ENCODE assay signal across 21 cellular contexts in the genomic region with DNA sequence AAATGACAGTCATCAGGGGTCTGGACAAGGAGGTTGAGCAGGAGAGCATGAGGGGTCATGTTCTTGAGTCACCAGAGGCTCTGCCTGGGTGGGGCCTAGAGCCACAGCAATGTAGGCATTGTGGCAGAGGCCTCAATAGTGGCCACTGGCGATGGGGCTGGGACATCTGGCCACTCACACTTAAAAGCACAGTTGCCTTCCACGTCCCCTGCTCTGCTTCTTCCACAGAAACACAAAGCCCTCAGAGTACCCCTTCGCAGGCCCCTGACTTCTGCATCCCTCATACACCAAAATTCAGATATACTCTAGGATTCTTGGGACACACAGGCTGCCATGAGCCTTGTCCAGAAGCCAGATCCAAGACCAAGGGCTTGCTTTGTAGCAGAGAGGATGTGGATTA. TPM values are rescaled to one million over a fixed set of nuclear protein-coding genes. Genes with fewer than 3 reads are reported as not detected.
DNase-seq lines count a peak whose midpoint lies in the region; FAIRE-seq and TF ChIP-seq lines count a peak whose summit lies in the region.
"Had no signal": no experiment of that assay in that cellular context is flagged by ENCODE, and none has a peak within 500 bp of the region (broad histone marks: within the 10 kb centered on the region; RNA-seq: fewer than 3 reads in every experiment).

No MANE protein-coding gene starts in this region.

- POLR2A ChIA-PET in RWPE1 (lab: Yijun Ruan, JAX; ENCODE audit: low non-redundant PET) = no interaction called here

- DNase-seq in glutamatergic neuron (no peak), urothelium cell line (ENCODE audit: low spot score) (no peak), RWPE1 (ENCODE audit: low spot score) (no peak), globus pallidus (ENCODE audit: low spot score) (no peak)
- no peak for DNase-seq in activated T-cell treated with anti-CD3 and anti-CD28 coated beads, Interleukin-2, amount 50 U/mL, for 24 hours
- DNase-seq: C1 segment of cervical spinal cord; Calu3; CD4-positive, alpha-beta memory T cell; COR-L47; DMS53; DMS79 treated with DMSO at 0.1 percent for 48 hours; GF-D8; H9 had no signal

- H3K4me3 Mint-ChIP-seq in glutamatergic neuron (ENCODE audit: unreplicated experiment) = no peak overlapping the region
- H3K4me3 Mint-ChIP-seq in activated T-cell treated with anti-CD3 and anti-CD28 coated beads, Interleukin-2, amount 50 U/mL, for 24 hours = no peak overlapping the region
- H3K4me3 Mint-ChIP-seq: CD4-positive, alpha-beta memory T cell; H9 had no signal

- H3K9ac ChIP-seq in liver (ENCODE audit: low read depth in 1 of 2, low read length in 2 of 2) = peak overlapping the region; percentile 71 to 81

- peaks cover 3% of the 10 kb centered on the region for H3K27me3 Mint-ChIP-seq in glutamatergic neuron (ENCODE audit: unreplicated experiment)
- H3K27me3 Mint-ChIP-seq in activated T-cell treated with anti-CD3 and anti-CD28 coated beads, Interleukin-2, amount 50 U/mL, for 24 hours = no peaks in the 10 kb centered on the region

- H3K36me3 Mint-ChIP-seq in glutamatergic neuron (ENCODE audit: unreplicated experiment) = no peaks in the 10 kb centered on the region
- no peaks in the 10 kb centered on the region for H3K36me3 Mint-ChIP-seq in activated T-cell treated with anti-CD3 and anti-CD28 coated beads, Interleukin-2, amount 50 U/mL, for 24 hours (ENCODE audit: low read depth)

- H3K9me3 ChIP-seq in liver (ENCODE audit: control insufficient read depth in 4 of 4, low read length in 3 of 4) = no peaks in the 10 kb centered on the region

- H3K4me1 Mint-ChIP-seq in glutamatergic neuron (ENCODE audit: low read depth, unreplicated experiment) = no peaks in the 10 kb centered on the region
- no peaks in the 10 kb centered on the region for H3K4me1 Mint-ChIP-seq in activated T-cell treated with anti-CD3 and anti-CD28 coated beads, Interleukin-2, amount 50 U/mL, for 24 hours (ENCODE audit: low read depth)
- H3K4me1 Mint-ChIP-seq: CD4-positive, alpha-beta memory T cell had no signal

- peak; percentile 35 for FAIRE-seq in urothelium cell line (lab: Jason Lieb, UNC)
- FAIRE-seq: GM12891, GM18507 had no signal

- no peaks in the 10 kb centered on the region for H3K27me3 ChIP-seq in liver (ENCODE audit: control insufficient read depth in 4 of 4, insufficient read depth in 4 of 4, low read length in 3 of 4)

- no peak for TF ChIP-seq CTCF in glutamatergic neuron (IDR thresholded peaks at IDR 0.05; ENCODE audit: partially characterized antibody, unreplicated experiment)
- no peak for TF ChIP-seq CTCF in liver (IDR thresholded peaks at IDR 0.05; ENCODE audit: low read depth, low read length, missing input control)
- no peak for TF ChIP-seq CTCF in RWPE1 (conservative IDR thresholded peaks at IDR 0.05; ENCODE audit: low read depth)

- H3K9me3 Mint-ChIP-seq in glutamatergic neuron (ENCODE audit: unreplicated experiment) = peaks cover 3% of the 10 kb centered on the region
- H3K9me3 Mint-ChIP-seq in activated T-cell treated with anti-CD3 and anti-CD28 coated beads, Interleukin-2, amount 50 U/mL, for 24 hours = no peaks in the 10 kb centered on the region
- H3K9me3 Mint-ChIP-seq: CD4-positive, alpha-beta memory T cell had no signal

- peaks cover 17 to 50% (median 32%) of the 10 kb centered on the region in 4 donors for H3K4me1 ChIP-seq in liver (ENCODE audit: control insufficient read depth in 4 of 4, insufficient read depth in 4 of 4, low read length in 3 of 4)

- peak overlapping the region; percentile 37 to 89 (median 52) for H3K4me3 ChIP-seq in liver (ENCODE audit: low read depth in 1 of 3, low read length in 3 of 3)

- CTCF ChIA-PET in RWPE1 (lab: Yijun Ruan, JAX) = no interaction called here

- 56% methylated on average over 3 of the region's 3 CpGs for WGBS in liver

- peak overlapping the region; percentile 59 for H3K27ac Mint-ChIP-seq in glutamatergic neuron (ENCODE audit: unreplicated experiment)
- no peak overlapping the region for H3K27ac Mint-ChIP-seq in activated T-cell treated with anti-CD3 and anti-CD28 coated beads, Interleukin-2, amount 50 U/mL, for 24 hours
- H3K27ac Mint-ChIP-seq: CD4-positive, alpha-beta memory T cell; H9 had no signal

- no peaks in the 10 kb centered on the region for H3K36me3 ChIP-seq in liver (ENCODE audit: control insufficient read depth in 4 of 4, insufficient read depth in 3 of 4, low read depth in 1 of 4, low read length in 3 of 4)

- H3K27ac ChIP-seq in liver (ENCODE audit: low read depth in 1 of 2, low read length in 2 of 2) = peak overlapping the region; percentile 58 to 94
- no peak overlapping the region for H3K27ac ChIP-seq in RWPE1

- no peak for TF ChIP-seq RAD21 in liver (IDR thresholded peaks at IDR 0.05)

TF ChIP-seq in liver, 16 proteins besides CTCF, POLR2A, EP300 and RAD21:
- TF ChIP-seq FOXA2 (IDR thresholded peaks at IDR 0.05) = no peak
- no peak for TF ChIP-seq JUND (IDR thresholded peaks at IDR 0.05)
- TF ChIP-seq NR2F2 (IDR thresholded peaks at IDR 0.05) = no peak
- no peak for TF ChIP-seq HNF4A (conservative IDR thresholded peaks at IDR 0.05)
- TF ChIP-seq YY1 (IDR thresholded peaks at IDR 0.05) = no peak
- TF ChIP-seq SP1 (IDR thresholded peaks at IDR 0.05) = no peak
- TF ChIP-seq, protein P1, sequence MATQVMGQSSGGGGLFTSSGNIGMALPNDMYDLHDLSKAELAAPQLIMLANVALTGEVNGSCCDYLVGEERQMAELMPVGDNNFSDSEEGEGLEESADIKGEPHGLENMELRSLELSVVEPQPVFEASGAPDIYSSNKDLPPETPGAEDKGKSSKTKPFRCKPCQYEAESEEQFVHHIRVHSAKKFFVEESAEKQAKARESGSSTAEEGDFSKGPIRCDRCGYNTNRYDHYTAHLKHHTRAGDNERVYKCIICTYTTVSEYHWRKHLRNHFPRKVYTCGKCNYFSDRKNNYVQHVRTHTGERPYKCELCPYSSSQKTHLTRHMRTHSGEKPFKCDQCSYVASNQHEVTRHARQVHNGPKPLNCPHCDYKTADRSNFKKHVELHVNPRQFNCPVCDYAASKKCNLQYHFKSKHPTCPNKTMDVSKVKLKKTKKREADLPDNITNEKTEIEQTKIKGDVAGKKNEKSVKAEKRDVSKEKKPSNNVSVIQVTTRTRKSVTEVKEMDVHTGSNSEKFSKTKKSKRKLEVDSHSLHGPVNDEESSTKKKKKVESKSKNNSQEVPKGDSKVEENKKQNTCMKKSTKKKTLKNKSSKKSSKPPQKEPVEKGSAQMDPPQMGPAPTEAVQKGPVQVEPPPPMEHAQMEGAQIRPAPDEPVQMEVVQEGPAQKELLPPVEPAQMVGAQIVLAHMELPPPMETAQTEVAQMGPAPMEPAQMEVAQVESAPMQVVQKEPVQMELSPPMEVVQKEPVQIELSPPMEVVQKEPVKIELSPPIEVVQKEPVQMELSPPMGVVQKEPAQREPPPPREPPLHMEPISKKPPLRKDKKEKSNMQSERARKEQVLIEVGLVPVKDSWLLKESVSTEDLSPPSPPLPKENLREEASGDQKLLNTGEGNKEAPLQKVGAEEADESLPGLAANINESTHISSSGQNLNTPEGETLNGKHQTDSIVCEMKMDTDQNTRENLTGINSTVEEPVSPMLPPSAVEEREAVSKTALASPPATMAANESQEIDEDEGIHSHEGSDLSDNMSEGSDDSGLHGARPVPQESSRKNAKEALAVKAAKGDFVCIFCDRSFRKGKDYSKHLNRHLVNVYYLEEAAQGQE (IDR thresholded peaks at IDR 0.05) = no peak
- TF ChIP-seq HNF4G (IDR thresholded peaks at IDR 0.05) = no peak
- TF ChIP-seq FOXA1 (IDR thresholded peaks at IDR 0.05) = no peak
- TF ChIP-seq, protein P2, sequence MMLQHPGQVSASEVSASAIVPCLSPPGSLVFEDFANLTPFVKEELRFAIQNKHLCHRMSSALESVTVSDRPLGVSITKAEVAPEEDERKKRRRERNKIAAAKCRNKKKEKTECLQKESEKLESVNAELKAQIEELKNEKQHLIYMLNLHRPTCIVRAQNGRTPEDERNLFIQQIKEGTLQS (IDR thresholded peaks at IDR 0.05) = no peak

RNA-seq across cellular contexts. Expression of a gene that starts 2.2 kb away (rescaled TPM):
- total RNA-seq in glutamatergic neuron (ENCODE audit: unreplicated experiment) (not detected), liver (10 to 100 TPM in 1 of 2 donors, 1 to 10 TPM in 1; 1.1 to 77.3 TPM)
- 10 to 100 TPM; 52.2 to 68.5 TPM for polyA plus RNA-seq in liver
- total RNA-seq: A673; Calu3; CD4-positive, alpha-beta memory T cell; Daoy; G401; H4; H9 had no signal
- polyA plus RNA-seq: BJ; CD4-positive, alpha-beta memory T cell had no signal

RNA-seq across cellular contexts. Expression of a gene that starts 27.8 kb away (rescaled TPM):
- total RNA-seq in glutamatergic neuron (ENCODE audit: unreplicated experiment) (319 TPM), liver (100 to 1,000 TPM in 1 of 2 donors, 10 to 100 TPM in 1; 74.4 to 254 TPM)
- polyA plus RNA-seq in liver = 100 to 1,000 TPM in 1 of 2 donors, 10 to 100 TPM in 1; 89.7 to 205 TPM
